In genomic region chr9:120326076-120326693, GRCh38 we compare ENCODE assay signal across 21 cellular contexts.
"Had no signal": no experiment of that assay in that cellular context is flagged by ENCODE, and none has a peak within 500 bp of the region (broad histone marks: within the 10 kb centered on the region; RNA-seq: fewer than 3 reads in every experiment).

No MANE protein-coding gene starts in this region.

- H3K27me3 ChIP-seq: gastroesophageal sphincter, right lobe of liver, uterus had no signal

- H3K9me3 ChIP-seq: right lobe of liver, uterus had no signal

- H3K4me3 Mint-ChIP-seq: brain; memory B cell; stimulated activated memory B cell treated with anti-CD40 and anti-IgM and Interleukin-4, amounts not matched to agents 10 μg/mL and 1 μg/mL and 100 μg/mL, for 72 hours had no signal

- H3K27ac ChIP-seq: gastroesophageal sphincter, right lobe of liver, skin epidermis, uterus, WERI-Rb-1 had no signal

- DNase-seq: activated CD4-positive, alpha-beta T cell treated with anti-CD3 and anti-CD28 coated beads, Interleukin-2, amount 50 U/mL, for 1 hour; activated CD4-positive, CD25-positive, alpha-beta regulatory T cell treated with anti-CD3 and anti-CD28 coated beads, Interleukin-2, amount 50 U/mL, for 72 hours; activated gamma-delta T cell treated with Interleukin-2 at 50 U/mL for 16 hours; activated T-cell treated with anti-CD3 and anti-CD28 coated beads, Interleukin-2, amount 50 U/mL, for 1 hour; aorta; central memory CD4-positive, alpha-beta T cell; effector memory CD4-positive, alpha-beta T cell; head of caudate nucleus; hypothalamus; nucleus accumbens; posterior cingulate gyrus; right lobe of liver; trophoblast cell; uterus; WERI-Rb-1 had no signal

- H3K27ac Mint-ChIP-seq: activated naive CD4-positive, alpha-beta T cell treated with anti-CD3 and anti-CD28 coated beads, Interleukin-2, amount 50 U/mL, for 72 hours; brain; memory B cell; stimulated activated memory B cell treated with anti-CD40 and anti-IgM and Interleukin-4, amounts not matched to agents 10 μg/mL and 1 μg/mL and 100 μg/mL, for 72 hours had no signal

- H3K36me3 ChIP-seq: gastroesophageal sphincter, right lobe of liver, uterus, WERI-Rb-1 had no signal

- H3K36me3 Mint-ChIP-seq: activated naive CD4-positive, alpha-beta T cell treated with anti-CD3 and anti-CD28 coated beads, Interleukin-2, amount 50 U/mL, for 72 hours; brain; memory B cell; stimulated activated memory B cell treated with anti-CD40 and anti-IgM and Interleukin-4, amounts not matched to agents 10 μg/mL and 1 μg/mL and 100 μg/mL, for 72 hours had no signal

- H3K4me1 ChIP-seq: gastroesophageal sphincter, uterus had no signal

- H3K9me3 Mint-ChIP-seq: brain had no signal

- H3K4me1 Mint-ChIP-seq: brain had no signal

- H3K4me3 ChIP-seq: gastroesophageal sphincter, right lobe of liver, skin epidermis, uterus had no signal
